ENCODE assay signal across 1 cellular context in the genomic region with DNA sequence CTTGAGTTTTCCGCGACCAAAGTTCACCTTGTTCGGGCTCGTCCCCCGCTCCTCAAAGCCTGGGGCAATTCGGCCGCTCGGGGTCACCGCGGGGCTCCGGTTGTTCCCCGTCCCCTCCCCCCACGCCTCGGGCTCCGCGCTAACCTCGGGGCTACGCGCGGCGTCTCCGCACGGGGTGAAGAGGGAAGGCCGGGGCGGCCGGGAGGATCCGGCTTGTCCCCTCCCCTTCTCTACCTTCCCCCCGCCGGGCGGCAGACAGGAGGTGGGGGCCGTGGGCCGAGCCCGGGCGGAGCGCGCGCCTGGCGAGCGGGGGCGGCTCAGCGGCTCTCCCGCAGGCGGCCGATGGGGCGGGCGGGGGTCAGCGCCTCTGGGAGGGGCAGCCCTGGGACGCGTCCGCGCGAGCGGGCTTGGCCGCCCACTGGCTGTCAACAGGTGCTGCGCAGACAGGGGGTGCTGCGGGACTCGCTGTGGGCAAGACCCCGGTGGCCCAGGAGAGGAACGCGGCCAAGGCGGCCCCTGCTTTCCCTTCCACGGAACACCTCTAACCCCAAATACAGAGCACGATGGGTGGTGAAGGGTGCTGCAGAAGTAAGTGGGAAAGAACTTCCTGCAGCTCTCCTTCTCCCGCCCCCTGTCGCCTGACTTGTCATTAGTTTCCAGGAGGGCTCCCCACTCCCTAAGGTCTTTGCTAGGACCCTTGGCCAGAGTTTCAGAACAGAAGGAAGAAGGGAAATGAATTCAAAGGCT.
TF ChIP-seq lines count a peak whose summit lies in the region.

A gene with protein sequence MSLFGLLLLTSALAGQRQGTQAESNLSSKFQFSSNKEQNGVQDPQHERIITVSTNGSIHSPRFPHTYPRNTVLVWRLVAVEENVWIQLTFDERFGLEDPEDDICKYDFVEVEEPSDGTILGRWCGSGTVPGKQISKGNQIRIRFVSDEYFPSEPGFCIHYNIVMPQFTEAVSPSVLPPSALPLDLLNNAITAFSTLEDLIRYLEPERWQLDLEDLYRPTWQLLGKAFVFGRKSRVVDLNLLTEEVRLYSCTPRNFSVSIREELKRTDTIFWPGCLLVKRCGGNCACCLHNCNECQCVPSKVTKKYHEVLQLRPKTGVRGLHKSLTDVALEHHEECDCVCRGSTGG (minus strand): TSS at position 177 of the 747 bp plus-strand sequence. CDS start 896 bp downstream, outside the sequence.

TF ChIP-seq in WTC11, 78 proteins besides CTCF, POLR2A, EP300 and RAD21 (continued from another document):
- TF ChIP-seq, protein P1, sequence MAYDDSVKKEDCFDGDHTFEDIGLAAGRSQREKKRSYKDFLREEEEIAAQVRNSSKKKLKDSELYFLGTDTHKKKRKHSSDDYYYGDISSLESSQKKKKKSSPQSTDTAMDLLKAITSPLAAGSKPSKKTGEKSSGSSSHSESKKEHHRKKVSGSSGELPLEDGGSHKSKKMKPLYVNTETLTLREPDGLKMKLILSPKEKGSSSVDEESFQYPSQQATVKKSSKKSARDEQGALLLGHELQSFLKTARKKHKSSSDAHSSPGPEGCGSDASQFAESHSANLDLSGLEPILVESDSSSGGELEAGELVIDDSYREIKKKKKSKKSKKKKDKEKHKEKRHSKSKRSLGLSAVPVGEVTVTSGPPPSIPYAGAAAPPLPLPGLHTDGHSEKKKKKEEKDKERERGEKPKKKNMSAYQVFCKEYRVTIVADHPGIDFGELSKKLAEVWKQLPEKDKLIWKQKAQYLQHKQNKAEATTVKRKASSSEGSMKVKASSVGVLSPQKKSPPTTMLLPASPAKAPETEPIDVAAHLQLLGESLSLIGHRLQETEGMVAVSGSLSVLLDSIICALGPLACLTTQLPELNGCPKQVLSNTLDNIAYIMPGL (CRISPR knock-in tag; IDR thresholded peaks at IDR 0.05), result peak; percentile 21; the same call in 1 of the 2 replicates
- TF ChIP-seq SMAD3 (CRISPR knock-in tag; IDR thresholded peaks at IDR 0.05; ENCODE audit: borderline replicate concordance), result 0 out of 2 replicates have a peak, but pooled peaks have one; percentile 47
- TF ChIP-seq, protein P2, sequence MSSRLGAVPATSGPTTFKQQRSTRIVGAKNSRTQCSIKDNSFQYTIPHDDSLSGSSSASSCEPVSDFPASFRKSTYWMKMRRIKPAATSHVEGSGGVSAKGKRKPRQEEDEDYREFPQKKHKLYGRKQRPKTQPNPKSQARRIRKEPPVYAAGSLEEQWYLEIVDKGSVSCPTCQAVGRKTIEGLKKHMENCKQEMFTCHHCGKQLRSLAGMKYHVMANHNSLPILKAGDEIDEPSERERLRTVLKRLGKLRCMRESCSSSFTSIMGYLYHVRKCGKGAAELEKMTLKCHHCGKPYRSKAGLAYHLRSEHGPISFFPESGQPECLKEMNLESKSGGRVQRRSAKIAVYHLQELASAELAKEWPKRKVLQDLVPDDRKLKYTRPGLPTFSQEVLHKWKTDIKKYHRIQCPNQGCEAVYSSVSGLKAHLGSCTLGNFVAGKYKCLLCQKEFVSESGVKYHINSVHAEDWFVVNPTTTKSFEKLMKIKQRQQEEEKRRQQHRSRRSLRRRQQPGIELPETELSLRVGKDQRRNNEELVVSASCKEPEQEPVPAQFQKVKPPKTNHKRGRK (CRISPR knock-in tag; IDR thresholded peaks at IDR 0.05; ENCODE audit: borderline replicate concordance), result no peak
